ENCODE assay signal across 1 cellular context in the genomic region with DNA sequence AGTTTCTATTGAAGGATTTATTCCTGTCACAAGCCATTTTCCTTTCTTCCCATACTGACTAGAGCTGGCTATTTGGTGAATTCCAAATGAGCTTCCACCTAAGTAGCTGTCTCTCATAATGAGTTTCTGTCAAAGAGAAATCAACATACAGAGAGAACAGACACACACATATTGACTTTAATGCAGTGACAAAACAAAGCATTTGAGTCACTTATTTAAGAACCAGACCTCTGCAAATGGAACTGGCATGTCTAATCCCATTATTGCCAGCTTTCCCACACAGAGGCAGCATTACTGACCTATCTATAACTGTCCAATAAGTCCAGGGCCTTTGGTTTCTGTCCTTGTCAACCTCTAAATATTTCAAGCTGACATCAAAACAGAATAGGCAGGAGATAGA.
TF ChIP-seq lines count a peak whose summit lies in the region.

No MANE protein-coding gene starts in this region.

TF ChIP-seq in GM12878, 131 proteins besides CTCF, POLR2A, EP300 and RAD21 (continued from another document):
- TF ChIP-seq ZNF687 (IDR thresholded peaks at IDR 0.05): no peak
- TF ChIP-seq SREBF1 (IDR thresholded peaks at IDR 0.05; ENCODE audit: low read length): no peak
- TF ChIP-seq STAT3 (IDR thresholded peaks at IDR 0.05; ENCODE audit: low read depth, low read length): no peak
- TF ChIP-seq RUNX3 (IDR thresholded peaks at IDR 0.05; ENCODE audit: low read length): no peak
- no peak for TF ChIP-seq NFXL1 (IDR thresholded peaks at IDR 0.05; ENCODE audit: borderline replicate concordance)
- TF ChIP-seq NRF1 (conservative IDR thresholded peaks at IDR 0.05; ENCODE audit: low read depth, low read length): no peak
- TF ChIP-seq ETV6 (conservative IDR thresholded peaks at IDR 0.05 in 1 of 2, IDR thresholded peaks at IDR 0.05 in 1 of 2; ENCODE audit: borderline replicate concordance in 1 of 2, low read depth in 1 of 2): no peak
- TF ChIP-seq PRDM15 (CRISPR knock-in tag; IDR thresholded peaks at IDR 0.05): no peak
